ENCODE assay signal across 6 cellular contexts in the genomic region with DNA sequence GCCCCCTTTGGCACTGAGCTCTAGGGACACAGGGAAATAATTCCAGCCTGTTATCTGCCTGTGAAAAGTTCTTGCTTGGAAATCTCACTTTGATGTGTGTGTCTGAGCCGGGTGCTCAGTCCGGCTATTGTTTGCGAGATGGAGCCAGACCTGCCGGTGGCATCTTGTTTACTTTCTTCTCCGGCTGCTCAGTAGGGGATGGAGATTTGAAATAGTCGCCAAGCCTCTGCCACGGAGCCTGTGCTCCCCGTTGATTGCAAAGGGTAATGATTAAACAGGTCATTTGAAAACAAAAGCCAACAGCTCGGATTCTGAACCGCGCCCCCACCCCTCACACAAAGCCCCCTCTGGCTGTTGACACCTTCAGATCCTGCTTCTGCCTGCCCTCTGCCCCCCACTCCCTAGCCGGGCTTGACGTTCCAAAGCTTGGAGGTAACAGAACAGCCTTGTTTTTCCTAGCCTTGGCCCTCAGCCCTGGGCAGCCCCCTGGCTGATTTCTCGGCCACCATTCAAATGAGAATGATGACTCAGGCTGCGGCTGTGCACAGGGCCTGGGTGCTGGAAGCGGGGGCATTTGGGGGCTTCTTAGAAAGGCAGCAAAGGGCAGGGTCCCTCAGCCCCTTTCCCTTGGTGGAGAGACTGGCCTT. TPM values are rescaled to one million over a fixed set of nuclear protein-coding genes. Genes with fewer than 3 reads are reported as not detected.
DNase-seq lines count a peak whose midpoint lies in the region; ATAC-seq and TF ChIP-seq lines count a peak whose summit lies in the region.
"Not testable (repeated sequence)": the region's sequence is repeated elsewhere in the genome, so short reads cannot be mapped to it uniquely, and the experiment has no call there.

No MANE protein-coding gene starts in this region.

- ATAC-seq in SK-N-SH treated with all-trans-retinoic acid at 6 μM for 48 hours (peak; percentile 31), body of pancreas (peak; percentile 32), right lobe of liver (peak; percentile 34 to 56 (median 50))

- not testable (repeated sequence) for H4K20me1 ChIP-seq in PC-9 (ENCODE audit: insufficient read depth)

- H3K4me3 Mint-ChIP-seq in Caco-2 (ENCODE audit: unreplicated experiment): not testable (repeated sequence)

- not testable (repeated sequence) for H3K27me3 Mint-ChIP-seq in Caco-2 (ENCODE audit: insufficient read depth, unreplicated experiment)

- not testable (repeated sequence) for H3K4me1 ChIP-seq in Caco-2; HUES48 (ENCODE audit: control insufficient read depth, insufficient read depth, low read length); PC-9 (replicated peaks; ENCODE audit: insufficient read depth); body of pancreas; right lobe of liver

- DNase-seq in Caco-2, PC-9, body of pancreas, right lobe of liver: not testable (repeated sequence)

- not testable (repeated sequence) for H3K27ac Mint-ChIP-seq in Caco-2 (ENCODE audit: unreplicated experiment)

- TSS peak; percentile 75 for BruUV-seq in Caco-2 (replicated peaks; lab: Mats Ljungman, UMichigan)
- BruUV-seq in PC-9 (replicated peaks; lab: Mats Ljungman, UMichigan): not testable (repeated sequence)

- H3K36me3 ChIP-seq in Caco-2 (ENCODE audit: control insufficient read depth, insufficient read depth, low read length); HUES48 (ENCODE audit: control insufficient read depth, insufficient read depth, low read length); PC-9 (ENCODE audit: low read depth); body of pancreas (replicated peaks in 1 of 2; ENCODE audit: insufficient read depth in 1 of 2, low read depth in 2 of 2); right lobe of liver: not testable (repeated sequence)

- TF ChIP-seq POLR2A in body of pancreas (IDR thresholded peaks at IDR 0.05); right lobe of liver (IDR thresholded peaks at IDR 0.05): not testable (repeated sequence)

- not testable (repeated sequence) for H2AFZ ChIP-seq in PC-9

- not testable (repeated sequence) for H3K9me3 ChIP-seq in Caco-2; HUES48 (ENCODE audit: control insufficient read depth, insufficient read depth, low read length); PC-9 (ENCODE audit: insufficient read depth, low read depth); body of pancreas; right lobe of liver

- H3K79me2 ChIP-seq in PC-9 (ENCODE audit: low read depth): not testable (repeated sequence)

- H3K9me2 ChIP-seq in PC-9 (ENCODE audit: insufficient read depth): not testable (repeated sequence)

- intact Hi-C loops in Caco-2 (cut with micrococcal nuclease; ENCODE audit: unreplicated experiment); PC-9 (cut with micrococcal nuclease; ENCODE audit: unreplicated experiment); body of pancreas (cut with DNase I); right lobe of liver (cut with DNase I): not testable (repeated sequence)

- WGBS in body of pancreas, 2 donors: no CpG with 5 or more reads among the region's 16 CpGs
- no CpG with 5 or more reads among the region's 16 CpGs for WGBS in right lobe of liver (ENCODE audit: insufficient coverage, low coverage, low lambda C conversion rate, missing lambda C conversion rate)

- peak overlapping the region; percentile 50; the same call in 1 of the 2 replicates for H3K4me2 ChIP-seq in PC-9

- H3K36me3 Mint-ChIP-seq in Caco-2 (ENCODE audit: insufficient read depth, unreplicated experiment): not testable (repeated sequence)

- H3K9me3 Mint-ChIP-seq in Caco-2 (ENCODE audit: unreplicated experiment): not testable (repeated sequence)

- not testable (repeated sequence) for H3K4me3 ChIP-seq in Caco-2 (ENCODE audit: low read depth, low read length); HUES48 (ENCODE audit: low read depth, low read length); PC-9; body of pancreas; right lobe of liver

- not testable (repeated sequence) for TF ChIP-seq CTCF in Caco-2 (IDR thresholded peaks at IDR 0.05; ENCODE audit: insufficient read depth in 1 of 2, low read depth in 1 of 2, low read length in 1 of 2, severe bottlenecking in 1 of 2, unreplicated experiment in 1 of 2); PC-9 (conservative IDR thresholded peaks at IDR 0.05); body of pancreas (IDR thresholded peaks at IDR 0.05); right lobe of liver (IDR thresholded peaks at IDR 0.05)

- peak overlapping the region; percentile 35 for H3K27ac ChIP-seq in HUES48 (ENCODE audit: low read depth, low read length)
- H3K27ac ChIP-seq in PC-9, body of pancreas, right lobe of liver: not testable (repeated sequence)

- CTCF ChIA-PET in Caco-2 (lab: Charles Lee); PC-9 (lab: Charles Lee): not testable (repeated sequence)

- H3K9ac ChIP-seq in HUES48 (ENCODE audit: low read depth, low read length): not testable (repeated sequence)

- H3F3A ChIP-seq in PC-9 (ENCODE audit: insufficient read depth, low read depth): not testable (repeated sequence)

- H3K27me3 ChIP-seq in Caco-2 (replicated peaks; ENCODE audit: control insufficient read depth, insufficient read depth, low read length); HUES48 (ENCODE audit: control insufficient read depth, insufficient read depth, low read length); PC-9 (ENCODE audit: insufficient read depth, low read depth); body of pancreas; right lobe of liver: not testable (repeated sequence)

- POLR2A ChIA-PET in Caco-2 (lab: Charles Lee); PC-9 (lab: Charles Lee; ENCODE audit: unreplicated experiment): not testable (repeated sequence)

- not testable (repeated sequence) for H3K4me1 Mint-ChIP-seq in Caco-2 (ENCODE audit: low read depth, unreplicated experiment)

RNA-seq across cellular contexts. Expression of a gene that starts 1.8 kb away (rescaled TPM):
- total RNA-seq in Caco-2 (2022) (43.4 and 45.6 TPM in 2 replicates), PC-9 (2021) (35.2 and 49.1 TPM in 2 replicates), body of pancreas (10 to 100 TPM in 1 of 2 donors, 1 to 10 TPM in 1; 9.6 to 14.0 TPM), right lobe of liver (10 to 100 TPM in 1 of 6 experiments, 1 to 10 TPM in 5; 2.1 to 10.2 (median 2.8) TPM)
